Comparison of ENCODE assay signal across 1 cellular context in genomic region chr13:99226493-99226892, GRCh38.
TF ChIP-seq lines count a peak whose summit lies in the region.

No MANE protein-coding gene starts in this region.

TF ChIP-seq in WTC11, 78 proteins besides CTCF, POLR2A, EP300 and RAD21 (continued from another document):
- TF ChIP-seq, protein P1, sequence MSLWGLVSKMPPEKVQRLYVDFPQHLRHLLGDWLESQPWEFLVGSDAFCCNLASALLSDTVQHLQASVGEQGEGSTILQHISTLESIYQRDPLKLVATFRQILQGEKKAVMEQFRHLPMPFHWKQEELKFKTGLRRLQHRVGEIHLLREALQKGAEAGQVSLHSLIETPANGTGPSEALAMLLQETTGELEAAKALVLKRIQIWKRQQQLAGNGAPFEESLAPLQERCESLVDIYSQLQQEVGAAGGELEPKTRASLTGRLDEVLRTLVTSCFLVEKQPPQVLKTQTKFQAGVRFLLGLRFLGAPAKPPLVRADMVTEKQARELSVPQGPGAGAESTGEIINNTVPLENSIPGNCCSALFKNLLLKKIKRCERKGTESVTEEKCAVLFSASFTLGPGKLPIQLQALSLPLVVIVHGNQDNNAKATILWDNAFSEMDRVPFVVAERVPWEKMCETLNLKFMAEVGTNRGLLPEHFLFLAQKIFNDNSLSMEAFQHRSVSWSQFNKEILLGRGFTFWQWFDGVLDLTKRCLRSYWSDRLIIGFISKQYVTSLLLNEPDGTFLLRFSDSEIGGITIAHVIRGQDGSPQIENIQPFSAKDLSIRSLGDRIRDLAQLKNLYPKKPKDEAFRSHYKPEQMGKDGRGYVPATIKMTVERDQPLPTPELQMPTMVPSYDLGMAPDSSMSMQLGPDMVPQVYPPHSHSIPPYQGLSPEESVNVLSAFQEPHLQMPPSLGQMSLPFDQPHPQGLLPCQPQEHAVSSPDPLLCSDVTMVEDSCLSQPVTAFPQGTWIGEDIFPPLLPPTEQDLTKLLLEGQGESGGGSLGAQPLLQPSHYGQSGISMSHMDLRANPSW (CRISPR knock-in tag; conservative IDR thresholded peaks at IDR 0.05; ENCODE audit: low read depth) = no peak
- TF ChIP-seq USF2 (CRISPR knock-in tag; IDR thresholded peaks at IDR 0.05) = no peak
- TF ChIP-seq ATF1 (CRISPR knock-in tag; IDR thresholded peaks at IDR 0.05) = no peak
- no peak for TF ChIP-seq PRDM15 (CRISPR knock-in tag; IDR thresholded peaks at IDR 0.05)
- TF ChIP-seq CREB1 (CRISPR knock-in tag; IDR thresholded peaks at IDR 0.05) = no peak
- TF ChIP-seq SOX15 (CRISPR knock-in tag; IDR thresholded peaks at IDR 0.05) = no peak
